ENCODE assay signal across 24 cellular contexts in genomic region chr5:126888180-126888579, GRCh38.
"Had no signal": no experiment of that assay in that cellular context is flagged by ENCODE, and none has a peak within 500 bp of the region (broad histone marks: within the 10 kb centered on the region; RNA-seq: fewer than 3 reads in every experiment).

No MANE protein-coding gene starts in this region.

- H3K9me3 ChIP-seq: ascending aorta, heart right ventricle, right lobe of liver, stomach, suprapubic skin, transverse colon, uterus had no signal

- H3K27ac Mint-ChIP-seq: activated naive CD4-positive, alpha-beta T cell treated with anti-CD3 and anti-CD28 coated beads, Interleukin-2, amount 50 U/mL, for 72 hours; neural progenitor cell; stimulated activated effector memory CD8-positive, alpha-beta T cell treated with anti-CD3 and anti-CD28 coated beads, Interleukin-12 subunit alpha, Interleukin-12 subunit beta, amount 100 ng/mL, for 72 hours; WTC11 had no signal

- H3K27me3 ChIP-seq: ascending aorta, brain microvascular endothelial cell, heart right ventricle, neural progenitor cell, right lobe of liver, stomach, suprapubic skin, transverse colon, uterus had no signal

- H3K4me1 ChIP-seq: ascending aorta, neural progenitor cell, right lobe of liver, suprapubic skin, transverse colon, uterus had no signal

- H3K4me3 Mint-ChIP-seq: naive B cell; neural progenitor cell; stimulated activated effector memory CD8-positive, alpha-beta T cell treated with anti-CD3 and anti-CD28 coated beads, Interleukin-12 subunit alpha, Interleukin-12 subunit beta, amount 100 ng/mL, for 72 hours; WTC11 had no signal

- H3K9me3 Mint-ChIP-seq: activated naive CD4-positive, alpha-beta T cell treated with anti-CD3 and anti-CD28 coated beads, Interleukin-2, amount 50 U/mL, for 72 hours; naive B cell; neural progenitor cell; stimulated activated effector memory CD8-positive, alpha-beta T cell treated with anti-CD3 and anti-CD28 coated beads, Interleukin-12 subunit alpha, Interleukin-12 subunit beta, amount 100 ng/mL, for 72 hours had no signal

- H3K36me3 ChIP-seq: ascending aorta, brain microvascular endothelial cell, heart right ventricle, neural progenitor cell, right lobe of liver, stomach, suprapubic skin, transverse colon, uterus had no signal

- H3K27me3 Mint-ChIP-seq: naive B cell had no signal

- H3K27ac ChIP-seq: ascending aorta, brain microvascular endothelial cell, heart right ventricle, neural progenitor cell, right lobe of liver, stomach, suprapubic skin, transverse colon, uterus had no signal

- H3K36me3 Mint-ChIP-seq: activated naive CD4-positive, alpha-beta T cell treated with anti-CD3 and anti-CD28 coated beads, Interleukin-2, amount 50 U/mL, for 72 hours; naive B cell; stimulated activated effector memory CD8-positive, alpha-beta T cell treated with anti-CD3 and anti-CD28 coated beads, Interleukin-12 subunit alpha, Interleukin-12 subunit beta, amount 100 ng/mL, for 72 hours had no signal

- ATAC-seq: activated naive CD4-positive, alpha-beta T cell treated with anti-CD3 and anti-CD28 coated beads, Interleukin-2, amount 50 U/mL, for 72 hours; heart right ventricle; left colon; right lobe of liver; stimulated activated effector memory CD8-positive, alpha-beta T cell treated with anti-CD3 and anti-CD28 coated beads, Interleukin-12 subunit alpha, Interleukin-12 subunit beta, amount 100 ng/mL, for 72 hours; WTC11 had no signal

- H3K4me3 ChIP-seq: ascending aorta, heart right ventricle, neural progenitor cell, right lobe of liver, stomach, suprapubic skin, transverse colon, uterus had no signal

- H3K4me1 Mint-ChIP-seq: neural progenitor cell; stimulated activated effector memory CD8-positive, alpha-beta T cell treated with anti-CD3 and anti-CD28 coated beads, Interleukin-12 subunit alpha, Interleukin-12 subunit beta, amount 100 ng/mL, for 72 hours had no signal

- DNase-seq: activated gamma-delta T cell treated with Interleukin-2 at 50 U/mL for 16 hours; activated T-cell treated with anti-CD3 and anti-CD28 coated beads, Interleukin-2, amount 50 U/mL, for 1 hour; brain microvascular endothelial cell; caudate nucleus; dermis blood vessel endothelial cell; effector CD8-positive, alpha-beta T cell; foreskin fibroblast; heart right ventricle; islet precursor cell; left colon; mesendoderm; naive B cell; right lobe of liver; small intestine; stimulated activated CD4-positive, alpha-beta T cell treated with anti-CD3 and anti-CD28 coated beads, Interleukin-2, amount 100 ng/mL, for 24 hours; stomach; transverse colon; uterus had no signal
